In genomic region chr1:8846263-8846662, GRCh38 we compare ENCODE assay signal across 23 cellular contexts.
"Had no signal": no experiment of that assay in that cellular context is flagged by ENCODE, and none has a peak within 500 bp of the region (broad histone marks: within the 10 kb centered on the region; RNA-seq: fewer than 3 reads in every experiment).

No MANE protein-coding gene starts in this region.

- ATAC-seq: activated CD8-positive, alpha-beta memory T cell treated with anti-CD3 and anti-CD28 coated beads, Interleukin-2, amount 10 ng/mL, durations not matched to agents 7 days and 5 days; PC-3 had no signal

- H3K27ac ChIP-seq: KMS-11 had no signal

- H3K4me2 ChIP-seq: KMS-11 had no signal

- H3K36me3 Mint-ChIP-seq: activated CD8-positive, alpha-beta memory T cell treated with anti-CD3 and anti-CD28 coated beads, Interleukin-2, amount 10 ng/mL, durations not matched to agents 7 days and 5 days; activated naive CD4-positive, alpha-beta T cell treated with anti-CD3 and anti-CD28 coated beads, Interleukin-2, amount 50 U/mL, for 24 hours had no signal

- DNase-seq: activated CD4-positive, alpha-beta T cell treated with anti-CD3 and anti-CD28 coated beads for 48 hours; activated CD4-positive, alpha-beta T cell treated with anti-CD3 and anti-CD28 coated beads, Interleukin-2, amount 50 U/mL, for 4 hours; activated CD4-positive, CD25-positive, alpha-beta regulatory T cell treated with anti-CD3 and anti-CD28 coated beads, Interleukin-2, amount 50 U/mL, for 72 hours; activated CD8-positive, alpha-beta memory T cell treated with anti-CD3 and anti-CD28 coated beads, Interleukin-2, amount 10 ng/mL, durations not matched to agents 7 days and 5 days; activated effector memory CD4-positive, alpha-beta T cell treated with Interleukin-2 at 50 U/mL for 16 hours; activated naive CD4-positive, alpha-beta T cell; activated T-cell treated with anti-CD3 and anti-CD28 coated beads, Interleukin-2, amount 50 U/mL, for 24 hours; aorta; central memory CD4-positive, alpha-beta T cell; NCI-H1105; NCI-H1436; NCI-H1694 treated with DMSO at 0.1 percent for 48 hours; NCI-H2081 treated with DMSO at 0.1 percent for 48 hours; NCI-H345; NCI-H510A; NCI-H526 treated with DMSO at 0.1 percent for 48 hours; NCI-H82; PC-3; SHP77 treated with DMSO at 0.1 percent for 48 hours had no signal

- H3K27me3 Mint-ChIP-seq: activated naive CD4-positive, alpha-beta T cell treated with anti-CD3 and anti-CD28 coated beads, Interleukin-2, amount 50 U/mL, for 24 hours; activated T-cell treated with anti-CD3 and anti-CD28 coated beads, Interleukin-2, amount 50 U/mL, for 24 hours had no signal

- H3K9ac ChIP-seq: KMS-11 had no signal

- H3K4me3 Mint-ChIP-seq: activated CD8-positive, alpha-beta memory T cell treated with anti-CD3 and anti-CD28 coated beads, Interleukin-2, amount 10 ng/mL, durations not matched to agents 7 days and 5 days; activated naive CD4-positive, alpha-beta T cell treated with anti-CD3 and anti-CD28 coated beads, Interleukin-2, amount 50 U/mL, for 24 hours; activated T-cell treated with anti-CD3 and anti-CD28 coated beads, Interleukin-2, amount 50 U/mL, for 24 hours; activated T-helper 1 cell treated with anti-CD3 and anti-CD28 coated beads, Interleukin-12 subunit alpha, Interleukin-12 subunit beta, Interleukin-2, Interleukin-4 antibody, amounts not matched to agents 30 ng/mL and 10 ng/mL and 1 ng/mL, durations not matched to agents 14 hours and 24 hours and 36 hours; T-helper 1 cell treated with Interleukin-12 subunit alpha and Interleukin-12 subunit beta and Interleukin-4 antibody, amounts not matched to agents 30 μg/mL and 1 μg/mL, for 36 hours had no signal

- H3K9me3 Mint-ChIP-seq: activated naive CD4-positive, alpha-beta T cell treated with anti-CD3 and anti-CD28 coated beads, Interleukin-2, amount 50 U/mL, for 24 hours; activated T-cell treated with anti-CD3 and anti-CD28 coated beads, Interleukin-2, amount 50 U/mL, for 24 hours; activated T-helper 1 cell treated with anti-CD3 and anti-CD28 coated beads, Interleukin-12 subunit alpha, Interleukin-12 subunit beta, Interleukin-2, Interleukin-4 antibody, amounts not matched to agents 30 ng/mL and 10 ng/mL and 1 ng/mL, durations not matched to agents 14 hours and 24 hours and 36 hours; T-helper 1 cell treated with Interleukin-12 subunit alpha and Interleukin-12 subunit beta and Interleukin-4 antibody, amounts not matched to agents 30 μg/mL and 1 μg/mL, for 36 hours had no signal

- H3K27ac Mint-ChIP-seq: activated CD8-positive, alpha-beta memory T cell treated with anti-CD3 and anti-CD28 coated beads, Interleukin-2, amount 10 ng/mL, durations not matched to agents 7 days and 5 days; activated naive CD4-positive, alpha-beta T cell treated with anti-CD3 and anti-CD28 coated beads, Interleukin-2, amount 50 U/mL, for 24 hours; activated T-cell treated with anti-CD3 and anti-CD28 coated beads, Interleukin-2, amount 50 U/mL, for 24 hours; activated T-helper 1 cell treated with anti-CD3 and anti-CD28 coated beads, Interleukin-12 subunit alpha, Interleukin-12 subunit beta, Interleukin-2, Interleukin-4 antibody, amounts not matched to agents 30 ng/mL and 10 ng/mL and 1 ng/mL, durations not matched to agents 14 hours and 24 hours and 36 hours; T-helper 1 cell treated with Interleukin-12 subunit alpha and Interleukin-12 subunit beta and Interleukin-4 antibody, amounts not matched to agents 30 μg/mL and 1 μg/mL, for 36 hours had no signal
